Comparison of ENCODE assay signal across 10 cellular contexts in the genomic region with DNA sequence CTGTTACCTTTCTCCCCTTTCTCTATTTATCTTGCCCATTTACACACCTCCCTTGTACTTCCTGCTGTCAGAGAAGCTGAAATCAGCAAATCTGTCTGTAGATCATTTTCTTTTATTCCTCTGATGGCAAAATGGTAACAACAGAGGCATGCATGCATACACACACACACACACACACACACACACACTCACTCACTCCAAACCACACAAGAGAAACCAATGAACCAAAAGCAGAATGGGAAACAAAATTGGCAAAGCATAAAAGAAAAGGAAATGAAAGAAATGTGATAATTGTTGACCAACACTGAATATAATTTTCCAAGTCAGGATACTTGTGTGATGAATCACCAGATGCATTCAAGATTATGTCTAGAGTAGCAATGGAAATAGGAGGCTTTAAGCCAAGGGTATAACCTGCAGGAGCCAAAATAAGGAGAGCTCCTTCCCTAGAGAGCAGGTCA.
DNase-seq lines count a peak whose midpoint lies in the region; ATAC-seq and TF ChIP-seq lines count a peak whose summit lies in the region.
"Had no signal": no experiment of that assay in that cellular context is flagged by ENCODE, and none has a peak within 500 bp of the region (broad histone marks: within the 10 kb centered on the region; RNA-seq: fewer than 3 reads in every experiment).

No MANE protein-coding gene starts in this region.

- no peak for ATAC-seq in stimulated activated memory B cell treated with anti-CD40 and anti-IgM and Interleukin-4, amounts not matched to agents 10 μg/mL and 1 μg/mL and 100 μg/mL, for 72 hours
- no peak for ATAC-seq in natural killer cell
- ATAC-seq: activated CD8-positive, alpha-beta T cell treated with anti-CD3 and anti-CD28 coated beads for 36 hours had no signal

- H3K4me1 Mint-ChIP-seq in stimulated activated memory B cell treated with anti-CD40 and anti-IgM and Interleukin-4, amounts not matched to agents 10 μg/mL and 1 μg/mL and 100 μg/mL, for 72 hours: no peaks in the 10 kb centered on the region
- H3K4me1 Mint-ChIP-seq in natural killer cell: no peaks in the 10 kb centered on the region
- no peaks in the 10 kb centered on the region for H3K4me1 Mint-ChIP-seq in activated T-cell treated with anti-CD3 and anti-CD28 coated beads, Interleukin-2, amount 50 U/mL, for 24 hours (ENCODE audit: low read depth)

- peak; percentile 88 for DNase-seq in AG09309 (ENCODE audit: low read depth)
- DNase-seq in HS-27A (ENCODE audit: low read depth): peak; percentile 90
- DNase-seq in amniotic epithelial cell (ENCODE audit: low read depth): peak; percentile 66
- peak; percentile 95 for DNase-seq in kidney glomerular epithelial cell (lab: John Stamatoyannopoulos, UW)
- no peak for DNase-seq in SIG-M5 (lab: John Stamatoyannopoulos, UW)
- no peak for DNase-seq in natural killer cell
- no peak for DNase-seq in activated T-cell treated with anti-CD3 and anti-CD28 coated beads, Interleukin-2, amount 50 U/mL, for 24 hours
- DNase-seq: activated CD8-positive, alpha-beta T cell treated with anti-CD3 and anti-CD28 coated beads for 36 hours; aorta had no signal

- no peak overlapping the region for H3K27ac Mint-ChIP-seq in stimulated activated memory B cell treated with anti-CD40 and anti-IgM and Interleukin-4, amounts not matched to agents 10 μg/mL and 1 μg/mL and 100 μg/mL, for 72 hours
- no peak overlapping the region for H3K27ac Mint-ChIP-seq in natural killer cell
- no peak overlapping the region for H3K27ac Mint-ChIP-seq in activated T-cell treated with anti-CD3 and anti-CD28 coated beads, Interleukin-2, amount 50 U/mL, for 24 hours
- H3K27ac Mint-ChIP-seq: activated CD8-positive, alpha-beta T cell treated with anti-CD3 and anti-CD28 coated beads for 36 hours had no signal

- H3K9me3 Mint-ChIP-seq in stimulated activated memory B cell treated with anti-CD40 and anti-IgM and Interleukin-4, amounts not matched to agents 10 μg/mL and 1 μg/mL and 100 μg/mL, for 72 hours: peaks cover 3% of the 10 kb centered on the region
- peaks cover 0 to 2% of the 10 kb centered on the region in 2 donors for H3K9me3 Mint-ChIP-seq in natural killer cell
- no peaks in the 10 kb centered on the region for H3K9me3 Mint-ChIP-seq in activated T-cell treated with anti-CD3 and anti-CD28 coated beads, Interleukin-2, amount 50 U/mL, for 24 hours
- H3K9me3 Mint-ChIP-seq: activated CD8-positive, alpha-beta T cell treated with anti-CD3 and anti-CD28 coated beads for 36 hours had no signal

- no peak overlapping the region for H3K4me3 ChIP-seq in AG09309 (ENCODE audit: control insufficient read depth, low read depth, low read length)

- H3K36me3 Mint-ChIP-seq in stimulated activated memory B cell treated with anti-CD40 and anti-IgM and Interleukin-4, amounts not matched to agents 10 μg/mL and 1 μg/mL and 100 μg/mL, for 72 hours: no peaks in the 10 kb centered on the region
- no peaks in the 10 kb centered on the region for H3K36me3 Mint-ChIP-seq in natural killer cell
- H3K36me3 Mint-ChIP-seq in activated T-cell treated with anti-CD3 and anti-CD28 coated beads, Interleukin-2, amount 50 U/mL, for 24 hours (ENCODE audit: low read depth): no peaks in the 10 kb centered on the region

- H3K27me3 Mint-ChIP-seq in stimulated activated memory B cell treated with anti-CD40 and anti-IgM and Interleukin-4, amounts not matched to agents 10 μg/mL and 1 μg/mL and 100 μg/mL, for 72 hours: no peaks in the 10 kb centered on the region
- H3K27me3 Mint-ChIP-seq in natural killer cell (ENCODE audit: low read depth in 2 of 2): no peaks in the 10 kb centered on the region
- no peaks in the 10 kb centered on the region for H3K27me3 Mint-ChIP-seq in activated T-cell treated with anti-CD3 and anti-CD28 coated beads, Interleukin-2, amount 50 U/mL, for 24 hours
- H3K27me3 Mint-ChIP-seq: activated CD8-positive, alpha-beta T cell treated with anti-CD3 and anti-CD28 coated beads for 36 hours had no signal

- no peak overlapping the region for H3K4me3 Mint-ChIP-seq in stimulated activated memory B cell treated with anti-CD40 and anti-IgM and Interleukin-4, amounts not matched to agents 10 μg/mL and 1 μg/mL and 100 μg/mL, for 72 hours
- H3K4me3 Mint-ChIP-seq in natural killer cell: no peak overlapping the region
- no peak overlapping the region for H3K4me3 Mint-ChIP-seq in activated T-cell treated with anti-CD3 and anti-CD28 coated beads, Interleukin-2, amount 50 U/mL, for 24 hours
- H3K4me3 Mint-ChIP-seq: activated CD8-positive, alpha-beta T cell treated with anti-CD3 and anti-CD28 coated beads for 36 hours had no signal

- TF ChIP-seq CTCF in AG09309 (IDR thresholded peaks at IDR 0.05; ENCODE audit: control insufficient read depth, insufficient read depth, low read depth, low read length, missing control alignments) (no peak), natural killer cell (IDR thresholded peaks at IDR 0.05) (no peak)

- intact Hi-C loops in natural killer cell (cut with micrococcal nuclease): no loop called here

Comparison
In these comparisons a context has a peak if more than half of its experiments do, and no peak if none do; other contexts are left out.
1. DNase-seq: peak in AG09309 (single experiment), HS-27A (single experiment), amniotic epithelial cell (single experiment) and kidney glomerular epithelial cell (single experiment); none in SIG-M5 (single experiment), natural killer cell (single experiment) and activated T-cell treated with anti-CD3 and anti-CD28 coated beads, Interleukin-2, amount 50 U/mL, for 24 hours (single experiment).